In the genomic region with DNA sequence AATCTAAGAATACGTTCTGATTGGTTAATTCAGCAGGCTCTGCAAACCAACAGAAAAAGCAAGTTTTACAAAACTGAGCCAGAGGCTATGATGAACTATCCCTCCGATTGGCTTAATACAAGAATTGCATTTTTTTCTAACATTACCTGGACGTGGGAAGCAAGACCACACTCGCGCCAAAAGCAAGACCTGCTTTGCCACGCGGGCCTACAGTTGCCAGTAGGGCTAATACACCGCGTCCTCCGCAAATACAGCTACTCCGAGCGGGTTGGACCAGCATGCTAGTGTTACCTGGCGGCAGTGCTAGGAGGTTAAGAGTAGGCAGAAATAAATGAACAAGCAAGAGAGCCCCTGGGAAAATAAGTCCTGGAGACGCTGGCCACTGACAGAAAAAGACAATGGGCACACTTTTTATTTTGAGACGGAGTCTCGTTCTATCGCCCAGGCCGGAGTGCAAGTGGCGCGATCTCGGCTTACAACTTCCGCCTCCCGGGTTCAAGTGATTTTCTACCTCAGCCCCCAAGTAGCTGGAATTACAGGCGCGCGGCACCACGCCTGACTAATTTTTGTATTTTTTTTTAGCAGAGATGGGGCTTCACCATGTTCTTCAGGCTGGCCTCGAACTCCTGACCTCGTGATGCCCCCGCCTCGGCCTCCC, we compare ENCODE assay signal across 8 cellular contexts.
A peak's percentile ranks its signal among the peaks of the same experiment; 100 is the strongest.
DNase-seq lines count a peak whose midpoint lies in the region; ATAC-seq and TF ChIP-seq lines count a peak whose summit lies in the region.

No MANE protein-coding gene starts in this region.

- peak overlapping the region; percentile 87 to 98 (median 96) for H3K27ac Mint-ChIP-seq in CD8-positive, alpha-beta memory T cell
- peak overlapping the region; percentile 97 for H3K27ac Mint-ChIP-seq in central memory CD8-positive, alpha-beta T cell (ENCODE audit: low read depth)

- no peaks in the 10 kb centered on the region for H3K9me3 ChIP-seq in CD8-positive, alpha-beta memory T cell (ENCODE audit: low read length)
- H3K9me3 ChIP-seq in SK-N-SH (no peaks in the 10 kb centered on the region), mucosa of stomach (ENCODE audit: control insufficient read depth, low read length) (no peaks in the 10 kb centered on the region), upper lobe of right lung (no peaks in the 10 kb centered on the region)

- peak overlapping the region; percentile 97 for H3K4me2 ChIP-seq in SK-N-SH

- 27% methylated on average over 31 of the region's 31 CpGs for whole genome bisulfite sequencing in SK-N-SH (ENCODE audit: low lambda C conversion rate)

- H3K4me3 Mint-ChIP-seq in CD8-positive, alpha-beta memory T cell = peak overlapping the region; percentile 87 to 95 (median 91)
- peak overlapping the region; percentile 88 for H3K4me3 Mint-ChIP-seq in central memory CD8-positive, alpha-beta T cell

- no peaks in the 10 kb centered on the region for H3K79me2 ChIP-seq in SK-N-SH (ENCODE audit: insufficient read depth)

- H3K27me3 ChIP-seq in CD8-positive, alpha-beta memory T cell (ENCODE audit: insufficient read depth, low read length, poor library complexity, severe bottlenecking) = no peaks in the 10 kb centered on the region
- H3K27me3 ChIP-seq in SK-N-SH (ENCODE audit: insufficient read depth) (no peaks in the 10 kb centered on the region), mucosa of stomach (ENCODE audit: control insufficient read depth, insufficient read depth, low read length) (peaks cover 14% of the 10 kb centered on the region), upper lobe of right lung (peaks cover 59% of the 10 kb centered on the region)

- no peak for TF ChIP-seq RAD21 in SK-N-SH (IDR thresholded peaks at IDR 0.05; ENCODE audit: low read length)

- H3K9ac ChIP-seq in SK-N-SH = peak overlapping the region; percentile 86
- H3K9ac ChIP-seq in mucosa of stomach (ENCODE audit: low read length) = peak overlapping the region; percentile 87

- H3K4me3 ChIP-seq in CD8-positive, alpha-beta memory T cell (ENCODE audit: low read length) = peak overlapping the region; percentile 94
- H3K4me3 ChIP-seq in SK-N-SH (ENCODE audit: low read depth in 2 of 2, low read length in 1 of 2) = peak overlapping the region; percentile 61 to 72
- H3K4me3 ChIP-seq in mucosa of stomach (ENCODE audit: low read length) = peak overlapping the region; percentile 73
- peak overlapping the region; percentile 52 for H3K4me3 ChIP-seq in upper lobe of right lung

- H3K36me3 ChIP-seq in CD8-positive, alpha-beta memory T cell (ENCODE audit: insufficient read depth, low read length) = no peaks in the 10 kb centered on the region
- no peaks in the 10 kb centered on the region for H3K36me3 ChIP-seq in SK-N-SH (replicated peaks in 1 of 2; ENCODE audit: control insufficient read depth in 1 of 2, insufficient read depth in 2 of 2, low read length in 1 of 2)
- H3K36me3 ChIP-seq in mucosa of stomach (ENCODE audit: control insufficient read depth, insufficient read depth, low read length) = no peaks in the 10 kb centered on the region
- no peaks in the 10 kb centered on the region for H3K36me3 ChIP-seq in upper lobe of right lung

- TF ChIP-seq CTCF in SK-N-SH (IDR thresholded peaks at IDR 0.05) = no peak
- TF ChIP-seq CTCF in upper lobe of right lung (IDR thresholded peaks at IDR 0.05) = no peak

- ATAC-seq in central memory CD8-positive, alpha-beta T cell (replicated peaks; ENCODE audit: extremely low read depth, poor library complexity, severe bottlenecking) = peak; percentile 15
- no peak for ATAC-seq in upper lobe of right lung

- peaks cover 28 to 35% (median 32%) of the 10 kb centered on the region in 3 donors for H3K4me1 Mint-ChIP-seq in CD8-positive, alpha-beta memory T cell
- H3K4me1 Mint-ChIP-seq in central memory CD8-positive, alpha-beta T cell = peaks cover 34% of the 10 kb centered on the region

- H2AFZ ChIP-seq in SK-N-SH (ENCODE audit: low read depth) = peak overlapping the region; percentile 77

- no peaks in the 10 kb centered on the region for H4K20me1 ChIP-seq in SK-N-SH (ENCODE audit: insufficient read depth)

- intact Hi-C loops in upper lobe of right lung (cut with DNase I) = no loop called here

- POLR2A ChIA-PET in CD8-positive, alpha-beta memory T cell (lab: Charles Lee) = interaction anchor here (1.1 to 6.4 kb wide), 18 partner anchors 9 to 913 kb away, joined by 3 to 234 read pairs (median 30); a partner anchor contains a TSS
- POLR2A ChIA-PET in SK-N-SH (lab: Yijun Ruan, JAX) = interaction anchor here (0.7 to 5.6 kb wide), 19 partner anchors 9 to 1574 kb away, joined by 3 to 120 read pairs (median 9); a partner anchor contains a TSS

- peak overlapping the region; percentile 88 for H3K27ac ChIP-seq in CD8-positive, alpha-beta memory T cell (ENCODE audit: low read depth, low read length)
- H3K27ac ChIP-seq in SK-N-SH (ENCODE audit: low read depth in 2 of 2, low read length in 1 of 2) = peak overlapping the region; percentile 77 to 85
- H3K27ac ChIP-seq in upper lobe of right lung = peak overlapping the region; percentile 84

- no peaks in the 10 kb centered on the region for H3K9me3 Mint-ChIP-seq in CD8-positive, alpha-beta memory T cell
- H3K9me3 Mint-ChIP-seq in central memory CD8-positive, alpha-beta T cell = no peaks in the 10 kb centered on the region

- no peaks in the 10 kb centered on the region for H3K9me2 ChIP-seq in SK-N-SH

- peaks cover 0 to 14% (median 0%) of the 10 kb centered on the region in 3 donors for H3K36me3 Mint-ChIP-seq in CD8-positive, alpha-beta memory T cell
- peaks cover 27% of the 10 kb centered on the region for H3K36me3 Mint-ChIP-seq in central memory CD8-positive, alpha-beta T cell (ENCODE audit: insufficient read depth)

- peak in 4 of 5 donors; percentile 23 to 63 (median 50) for DNase-seq in CD8-positive, alpha-beta memory T cell
- DNase-seq in H4 (ENCODE audit: low spot score) = peak; percentile 21
- DNase-seq in SK-N-SH = no peak
- DNase-seq in central memory CD8-positive, alpha-beta T cell (ENCODE audit: low spot score in 2 of 2) = no peak
- DNase-seq in upper lobe of right lung = no peak
- no peak for DNase-seq in GM19240 (ENCODE audit: insufficient read length, low spot score)
- DNase-seq in NCI-H2171 treated with DMSO at 0.1 percent for 48 hours (lab: John Stamatoyannopoulos, UW) = no peak

- H3F3A ChIP-seq in SK-N-SH (replicated peaks; ENCODE audit: insufficient read depth) = peaks cover 41% of the 10 kb centered on the region

- CTCF ChIA-PET in CD8-positive, alpha-beta memory T cell (lab: Charles Lee) = interaction anchor here (0.8 to 6.3 kb wide), 18 partner anchors 8 to 1660 kb away, joined by 3 to 62 read pairs (median 7); a partner anchor contains a TSS
- CTCF ChIA-PET in SK-N-SH (lab: Yijun Ruan, JAX) = interaction anchor here (0.6 to 2.6 kb wide), 4 partner anchors 8 to 1280 kb away, joined by 3 to 27 read pairs (median 8); a partner anchor contains a TSS

- peaks cover 0 to 5% of the 10 kb centered on the region in 2 donors for H3K27me3 Mint-ChIP-seq in CD8-positive, alpha-beta memory T cell
- no peaks in the 10 kb centered on the region for H3K27me3 Mint-ChIP-seq in central memory CD8-positive, alpha-beta T cell

- TF ChIP-seq EP300 in SK-N-SH (IDR thresholded peaks at IDR 0.05; ENCODE audit: borderline replicate concordance in 1 of 2, low read depth in 1 of 2, low read length in 1 of 2) = no peak

- peaks cover 19% of the 10 kb centered on the region for H3K4me1 ChIP-seq in CD8-positive, alpha-beta memory T cell (ENCODE audit: insufficient read depth, low read length)
- H3K4me1 ChIP-seq in SK-N-SH (ENCODE audit: control insufficient read depth in 1 of 2, insufficient read depth in 2 of 2, low read depth in 1 of 2, low read length in 1 of 2) (peaks cover 0 to 3% of the 10 kb centered on the region in 2 experiments; a peak in 3 of 4 replicates), mucosa of stomach (ENCODE audit: control insufficient read depth, insufficient read depth, low read length) (peaks cover 12% of the 10 kb centered on the region), upper lobe of right lung (peaks cover 5% of the 10 kb centered on the region)

TF ChIP-seq in SK-N-SH, 30 proteins besides CTCF, POLR2A, EP300 and RAD21 (continues in another document):
- TF ChIP-seq MEF2A (IDR thresholded peaks at IDR 0.05; ENCODE audit: borderline replicate concordance, low read depth) = no peak
- TF ChIP-seq FOXM1 (IDR thresholded peaks at IDR 0.05; ENCODE audit: low read depth) = no peak
- no peak for TF ChIP-seq GABPA (IDR thresholded peaks at IDR 0.05; ENCODE audit: low read depth)
- no peak for TF ChIP-seq RCOR1 (IDR thresholded peaks at IDR 0.05; ENCODE audit: low read length)
- TF ChIP-seq IRF3 (IDR thresholded peaks at IDR 0.05; ENCODE audit: low read depth, low read length) = no peak
- TF ChIP-seq TCF12 (IDR thresholded peaks at IDR 0.05) = no peak
- no peak for TF ChIP-seq PBX3 (IDR thresholded peaks at IDR 0.05)
- TF ChIP-seq, protein P1, sequence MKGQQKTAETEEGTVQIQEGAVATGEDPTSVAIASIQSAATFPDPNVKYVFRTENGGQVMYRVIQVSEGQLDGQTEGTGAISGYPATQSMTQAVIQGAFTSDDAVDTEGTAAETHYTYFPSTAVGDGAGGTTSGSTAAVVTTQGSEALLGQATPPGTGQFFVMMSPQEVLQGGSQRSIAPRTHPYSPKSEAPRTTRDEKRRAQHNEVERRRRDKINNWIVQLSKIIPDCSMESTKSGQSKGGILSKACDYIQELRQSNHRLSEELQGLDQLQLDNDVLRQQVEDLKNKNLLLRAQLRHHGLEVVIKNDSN (IDR thresholded peaks at IDR 0.05; ENCODE audit: borderline replicate concordance, low read depth) = no peak
- TF ChIP-seq CHD2 (IDR thresholded peaks at IDR 0.05; ENCODE audit: low read length, partially characterized antibody) = no peak
- no peak for TF ChIP-seq SIN3A (IDR thresholded peaks at IDR 0.05; ENCODE audit: borderline replicate concordance, low read depth, low read length)
- TF ChIP-seq JUND (IDR thresholded peaks at IDR 0.05) = 0 out of 2 replicates have a peak, but pooled peaks have one; percentile 3

Comparison
In these comparisons a context has a peak if more than half of its experiments do, and no peak if none do; other contexts are left out.
1. DNase-seq: peak in CD8-positive, alpha-beta memory T cell (4 of 5) and H4 (single experiment); none in SK-N-SH (single experiment), central memory CD8-positive, alpha-beta T cell (0 of 2), upper lobe of right lung (single experiment), GM19240 (single experiment) and NCI-H2171 treated with DMSO at 0.1 percent for 48 hours (single experiment).
2. Peak in every context shown above with its lines, with median percentiles within 50 percentile points of each other: H3K27ac ChIP-seq and H3K4me3 ChIP-seq.